Comparison of ENCODE assay signal across 8 cellular contexts in genomic region chr4:74189331-74190043, GRCh38. TPM values are rescaled to one million over a fixed set of nuclear protein-coding genes. Genes with fewer than 3 reads are reported as not detected.
DNase-seq lines count a peak whose midpoint lies in the region; FAIRE-seq and TF ChIP-seq lines count a peak whose summit lies in the region.

No MANE protein-coding gene starts in this region.

- TF ChIP-seq CTCF in neural cell (IDR thresholded peaks at IDR 0.05; ENCODE audit: poor library complexity, severe bottlenecking): peak; percentile 74

- H3K27ac ChIP-seq in neural cell (ENCODE audit: low read length): no peak overlapping the region

- H3K79me2 ChIP-seq in neural cell (replicated peaks; ENCODE audit: insufficient read depth, low read length): no peaks in the 10 kb centered on the region

- no peak for TF ChIP-seq EP300 in neural cell (conservative IDR thresholded peaks at IDR 0.05; ENCODE audit: poor library complexity, severe bottlenecking)

- H3K4me2 ChIP-seq in neural cell (ENCODE audit: low read length): no peak overlapping the region

- no peaks in the 10 kb centered on the region for H3K27me3 ChIP-seq in neural cell (ENCODE audit: insufficient read depth, low read depth, low read length)

- no peaks in the 10 kb centered on the region for H4K20me1 ChIP-seq in neural cell (ENCODE audit: insufficient read depth)

- no peaks in the 10 kb centered on the region for H3K9me3 ChIP-seq in neural cell (ENCODE audit: low read length)

- H3K36me3 ChIP-seq in neural cell (ENCODE audit: insufficient read depth, low read length): no peaks in the 10 kb centered on the region

- no peaks in the 10 kb centered on the region for H3K9me2 ChIP-seq in neural cell (ENCODE audit: insufficient read depth, low read length)

- H2AFZ ChIP-seq in neural cell (ENCODE audit: low read depth, low read length): no peak overlapping the region

- no peaks in the 10 kb centered on the region for H3F3A ChIP-seq in neural cell (ENCODE audit: insufficient read depth, low read length, poor library complexity, severe bottlenecking)

- H3K9ac ChIP-seq in neural cell (ENCODE audit: low read length): no peak overlapping the region

- H3K4me3 ChIP-seq in neural cell (ENCODE audit: low read length): no peak overlapping the region

- peak; percentile 95 for FAIRE-seq in G401.6 (lab: Jason Lieb, UNC)
- FAIRE-seq in RCC 7860 (lab: Jason Lieb, UNC): peak; percentile 86

- TF ChIP-seq RAD21 in neural cell (conservative IDR thresholded peaks at IDR 0.05): peak; percentile 67

- DNase-seq in A172 (ENCODE audit: low spot score) (peak; percentile 42), HT1080 (ENCODE audit: low read depth) (peak; percentile 52), RCC 7860 (ENCODE audit: low spot score) (peak; percentile 51), epidermal melanocyte (ENCODE audit: insufficient read length, low spot score) (peak; percentile 19), foreskin melanocyte (no peak)
- DNase-seq in stimulated activated CD4-positive, alpha-beta T cell treated with anti-CD3 and anti-CD28 coated beads, Interleukin-2, amount 100 ng/mL, for 24 hours: no peak

TF ChIP-seq in neural cell, 6 proteins besides CTCF, POLR2A, EP300 and RAD21:
- no peak for TF ChIP-seq REST (IDR thresholded peaks at IDR 0.05; ENCODE audit: borderline replicate concordance)
- no peak for TF ChIP-seq TAF1 (IDR thresholded peaks at IDR 0.05; ENCODE audit: low read depth)
- TF ChIP-seq POLR2AphosphoS5 (IDR thresholded peaks at IDR 0.05): no peak
- TF ChIP-seq SMC3 (conservative IDR thresholded peaks at IDR 0.05; ENCODE audit: poor library complexity): peak; percentile 76
- no peak for TF ChIP-seq EZH2 (IDR thresholded peaks at IDR 0.05; ENCODE audit: borderline replicate concordance, insufficient read depth, low read length, poor library complexity, severe bottlenecking)
- TF ChIP-seq MXI1 (conservative IDR thresholded peaks at IDR 0.05; ENCODE audit: poor library complexity, severe bottlenecking): no peak

RNA-seq across cellular contexts. Expression of gene MTHFD2L, which starts 31.6 kb away (rescaled TPM):
- total RNA-seq in A172 (2014; rRNA removed; shearing (Covaris generic)): 7.1 and 8.9 TPM in 2 replicates
- total RNA-seq in HT1080 (2014; rRNA removed; shearing (Covaris generic)): 15.2 and 15.5 TPM in 2 replicates
- polyA plus RNA-seq in HT1080 (2015; cell fraction: cytosol; rRNA removed): 8.3 and 10.0 TPM in 2 replicates
- 18.7 and 19.3 TPM in 2 replicates for polyA plus RNA-seq in HT1080 (2015; cell fraction: nucleus; rRNA removed)
- polyA plus RNA-seq in neural cell: 33.5 and 43.5 TPM in 2 replicates
- 61.1 and 63.6 TPM in 2 replicates for polyA minus RNA-seq in neural cell

Comparison
In these comparisons a context has a peak if more than half of its experiments do, and no peak if none do; other contexts are left out.
1. DNase-seq: peak in A172 (single experiment), HT1080 (single experiment), RCC 7860 (single experiment) and epidermal melanocyte (single experiment); none in stimulated activated CD4-positive, alpha-beta T cell treated with anti-CD3 and anti-CD28 coated beads, Interleukin-2, amount 100 ng/mL, for 24 hours (0 of 2) and foreskin melanocyte (single experiment).